In genomic region chr6:169564453-169565240, GRCh38 we compare ENCODE assay signal across 12 cellular contexts.
"Had no signal": no experiment of that assay in that cellular context is flagged by ENCODE, and none has a peak within 500 bp of the region (broad histone marks: within the 10 kb centered on the region; RNA-seq: fewer than 3 reads in every experiment).

No MANE protein-coding gene starts in this region.

- H3K27ac ChIP-seq: esophagus squamous epithelium, ovary, sigmoid colon, spleen, thoracic aorta had no signal

- H3K36me3 ChIP-seq: ovary, sigmoid colon, thoracic aorta had no signal

- DNase-seq: activated CD4-positive, alpha-beta memory T cell treated with anti-CD3 and anti-CD28 coated beads for 36 hours; activated CD8-positive, alpha-beta memory T cell treated with anti-CD3 and anti-CD28 coated beads, Interleukin-2, amount 10 ng/mL, durations not matched to agents 7 days and 5 days; activated naive CD4-positive, alpha-beta T cell treated with anti-CD3 and anti-CD28 coated beads, Interleukin-2, amount 50 U/mL, for 16 hours; activated T-cell treated with anti-CD3 and anti-CD28 coated beads, Interleukin-2, amount 50 U/mL, for 1 hour; esophagus squamous epithelium; hypothalamus; kidney glomerular epithelial cell; left ventricle myocardium superior; ovary; sigmoid colon; spleen had no signal

- H3K27me3 ChIP-seq: esophagus squamous epithelium, ovary, sigmoid colon, spleen had no signal

- H3K4me1 ChIP-seq: esophagus squamous epithelium, sigmoid colon, spleen had no signal

- H3K4me3 ChIP-seq: esophagus squamous epithelium, ovary, sigmoid colon, spleen, thoracic aorta had no signal

- H3K9me3 ChIP-seq: esophagus squamous epithelium, ovary, sigmoid colon, thoracic aorta had no signal

- ATAC-seq: activated CD8-positive, alpha-beta memory T cell treated with anti-CD3 and anti-CD28 coated beads, Interleukin-2, amount 10 ng/mL, durations not matched to agents 7 days and 5 days; left ventricle myocardium superior had no signal
